Comparison of ENCODE assay signal across 7 cellular contexts in genomic region chr6:132812255-132812732, GRCh38. TPM values are rescaled to one million over a fixed set of nuclear protein-coding genes. Genes with fewer than 3 reads are reported as not detected.
DNase-seq lines count a peak whose midpoint lies in the region; ATAC-seq and TF ChIP-seq lines count a peak whose summit lies in the region.

No MANE protein-coding gene starts in this region.

- intact Hi-C loops in naive thymus-derived CD4-positive, alpha-beta T cell (cut with micrococcal nuclease), result loop anchor here (1.0 to 5.0 kb wide), 3 partner anchors 8 to 1365 kb away; no protein-coding TSS in a partner anchor

- ATAC-seq in naive thymus-derived CD4-positive, alpha-beta T cell, result no peak
- ATAC-seq in GM21717 (IDR thresholded peaks at IDR 0.05; ENCODE audit: unreplicated experiment) (no peak), HG02642 (IDR thresholded peaks at IDR 0.05; ENCODE audit: poor library complexity, unreplicated experiment) (no peak)

- peaks cover 25% of the 10 kb centered on the region for H3K36me3 Mint-ChIP-seq in chondrocyte (ENCODE audit: low read depth)
- H3K36me3 Mint-ChIP-seq in naive thymus-derived CD4-positive, alpha-beta T cell, result peaks cover 0 to 28% (median 18%) of the 10 kb centered on the region in 5 donors

- H3K27me3 ChIP-seq in naive thymus-derived CD4-positive, alpha-beta T cell (ENCODE audit: control insufficient read depth in 2 of 2, insufficient read depth in 2 of 2, low read length in 2 of 2), result no peaks in the 10 kb centered on the region

- TF ChIP-seq CTCF in NB4 (IDR thresholded peaks at IDR 0.05; ENCODE audit: low read depth, low read length) (no peak), chondrocyte (IDR thresholded peaks at IDR 0.05) (no peak)

- no peaks in the 10 kb centered on the region for H3K9me3 ChIP-seq in naive thymus-derived CD4-positive, alpha-beta T cell (ENCODE audit: control insufficient read depth in 2 of 3, low read length in 3 of 3)

- CTCF ChIA-PET in naive thymus-derived CD4-positive, alpha-beta T cell (lab: Charles Lee), result interaction anchor here (0.6 to 4.5 kb wide), 6 partner anchors 9 to 1312 kb away, joined by 3 to 26 read pairs (median 3); partner anchors contain the start of gene SLC18B1

- no peaks in the 10 kb centered on the region for H3K9me3 Mint-ChIP-seq in chondrocyte (ENCODE audit: low read depth)
- peaks cover 0 to 7% (median 0%) of the 10 kb centered on the region in 11 donors for H3K9me3 Mint-ChIP-seq in naive thymus-derived CD4-positive, alpha-beta T cell

- H3K4me1 Mint-ChIP-seq in chondrocyte (ENCODE audit: low read depth), result peaks cover 35% of the 10 kb centered on the region
- peaks cover 28 to 44% (median 33%) of the 10 kb centered on the region in 7 donors for H3K4me1 Mint-ChIP-seq in naive thymus-derived CD4-positive, alpha-beta T cell

- peak overlapping the region; percentile 96 for H3K27ac Mint-ChIP-seq in chondrocyte (ENCODE audit: unreplicated experiment)
- H3K27ac Mint-ChIP-seq in naive thymus-derived CD4-positive, alpha-beta T cell, result peak overlapping the region; percentile 95 to 100 (median 98)

- H3K36me3 ChIP-seq in naive thymus-derived CD4-positive, alpha-beta T cell (ENCODE audit: control insufficient read depth in 2 of 3, insufficient read depth in 3 of 3, low read length in 3 of 3), result peaks cover 0 to 22% (median 7%) of the 10 kb centered on the region in 3 experiments

- H3K27me3 Mint-ChIP-seq in chondrocyte (ENCODE audit: low read depth), result peaks cover 10% of the 10 kb centered on the region
- H3K27me3 Mint-ChIP-seq in naive thymus-derived CD4-positive, alpha-beta T cell, result peaks cover 0 to 39% (median 0%) of the 10 kb centered on the region in 5 donors

- peak; percentile 62 for DNase-seq in ELR (ENCODE audit: low read depth)
- peak; percentile 33 for DNase-seq in NB4 (ENCODE audit: low read depth)
- DNase-seq in chondrocyte (ENCODE audit: low spot score), result no peak
- peak in 7 of 9 donors; percentile 16 to 49 (median 29) for DNase-seq in naive thymus-derived CD4-positive, alpha-beta T cell
- no peak for DNase-seq in RPMI8226

- peak overlapping the region; percentile 100 for H3K4me3 ChIP-seq in NB4 (ENCODE audit: low read depth, low read length)
- H3K4me3 ChIP-seq in naive thymus-derived CD4-positive, alpha-beta T cell (ENCODE audit: low read length), result peak overlapping the region; percentile 90

- no peak for TF ChIP-seq POLR2A in NB4 (IDR thresholded peaks at IDR 0.05; ENCODE audit: extremely low read depth, insufficient read length)

- peak overlapping the region; percentile 96 for H3K4me3 Mint-ChIP-seq in chondrocyte (ENCODE audit: unreplicated experiment)
- peak overlapping the region; percentile 91 to 100 (median 98) for H3K4me3 Mint-ChIP-seq in naive thymus-derived CD4-positive, alpha-beta T cell

- POLR2A ChIA-PET in naive thymus-derived CD4-positive, alpha-beta T cell (lab: Charles Lee), result interaction anchor here (0.6 to 7.7 kb wide), 14 partner anchors 8 to 1154 kb away, joined by 3 to 140 read pairs (median 4); partner anchors contain the start of genes SLC18B1, STX7 and VNN2

- H3K27ac ChIP-seq in naive thymus-derived CD4-positive, alpha-beta T cell (ENCODE audit: low read depth, low read length), result peak overlapping the region; percentile 80

- peaks cover 22 to 23% of the 10 kb centered on the region in 2 donors for H3K4me1 ChIP-seq in naive thymus-derived CD4-positive, alpha-beta T cell (ENCODE audit: control insufficient read depth in 2 of 2, insufficient read depth in 2 of 2, low read length in 2 of 2)

RNA-seq across cellular contexts. Expression of gene RPS12, which starts 2.1 kb away (rescaled TPM):
- 804 to 1,052 TPM (median 810 TPM) in 3 replicates for total RNA-seq in chondrocyte
- 1,000 to 10,000 TPM; 1,361 to 2,870 (median 2,682) TPM for total RNA-seq in naive thymus-derived CD4-positive, alpha-beta T cell
- 1,000 to 10,000 TPM; 2,662 to 3,656 TPM for polyA plus RNA-seq in naive thymus-derived CD4-positive, alpha-beta T cell

RNA-seq across cellular contexts. Expression of gene SLC18B1, which starts 13.9 kb away (rescaled TPM):
- 2.4 to 6.2 TPM (median 2.7 TPM) in 3 replicates for total RNA-seq in chondrocyte
- 10 to 100 TPM in 4 of 5 experiments, 1 to 10 TPM in 1; 5.7 to 16.4 (median 11.8) TPM for total RNA-seq in naive thymus-derived CD4-positive, alpha-beta T cell
- polyA plus RNA-seq in naive thymus-derived CD4-positive, alpha-beta T cell, result 10 to 100 TPM; 17.8 to 18.3 TPM

RNA-seq across cellular contexts. Expression of gene VNN2, which starts 54.6 kb away (rescaled TPM):
- total RNA-seq in chondrocyte, result not detected in 3 replicates
- 10 to 100 TPM in 4 of 5 experiments, 1 to 10 TPM in 1; 9.7 to 47.0 (median 32.1) TPM for total RNA-seq in naive thymus-derived CD4-positive, alpha-beta T cell
- polyA plus RNA-seq in naive thymus-derived CD4-positive, alpha-beta T cell, result 10 to 100 TPM; 43.6 to 52.3 TPM

Comparison
In these comparisons a context has a peak if more than half of its experiments do, and no peak if none do; other contexts are left out.
1. DNase-seq: peak in ELR (single experiment), NB4 (single experiment) and naive thymus-derived CD4-positive, alpha-beta T cell (7 of 9); none in chondrocyte (single experiment) and RPMI8226 (single experiment).
2. RNA of gene VNN2, which starts 54.6 kb away (total RNA-seq): 9.7 to 47.0 TPM in naive thymus-derived CD4-positive, alpha-beta T cell; not detected in chondrocyte; every median in the first group is over 10 times any median in the second.